8 cellular contexts compared by ENCODE assay signal in the genomic region with DNA sequence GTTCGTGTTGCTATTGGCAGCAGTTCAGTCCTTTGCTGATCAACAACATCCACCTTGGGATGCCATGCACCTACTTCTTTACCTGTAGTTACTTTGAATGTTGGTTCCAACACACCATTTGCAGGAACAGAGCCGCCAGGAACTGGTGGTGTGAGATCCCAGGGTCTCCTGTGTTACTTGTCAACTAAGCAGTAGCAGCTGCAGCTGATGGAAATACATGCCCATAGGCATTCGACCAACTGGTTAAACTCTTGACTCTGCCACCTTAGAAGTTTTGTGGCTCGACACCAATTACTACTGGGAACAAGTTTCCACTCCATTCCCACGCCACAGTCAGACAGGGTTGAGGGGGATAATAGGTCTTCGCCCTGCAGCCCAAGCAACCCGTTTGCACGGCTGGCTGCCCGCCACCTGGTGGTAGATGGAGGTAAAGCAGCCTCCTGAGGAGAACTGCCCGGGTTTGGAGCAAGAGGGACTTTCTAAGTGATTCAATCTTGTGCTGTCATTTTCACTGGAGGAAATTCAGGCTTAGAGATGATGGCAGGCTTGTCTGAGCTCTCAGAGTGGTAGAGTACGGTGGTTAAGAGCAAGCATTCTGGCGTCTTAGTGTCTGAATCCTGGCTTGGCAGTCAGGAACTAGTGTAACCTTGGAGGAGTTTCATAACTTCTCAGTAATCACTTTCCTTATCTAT.
DNase-seq lines count a peak whose midpoint lies in the region; ATAC-seq and TF ChIP-seq lines count a peak whose summit lies in the region.

No MANE protein-coding gene starts in this region.

- no peaks in the 10 kb centered on the region for H3K27me3 ChIP-seq in CD4-positive, alpha-beta memory T cell (ENCODE audit: insufficient read depth, low read length)
- H3K27me3 ChIP-seq in RWPE2 (ENCODE audit: insufficient read depth, poor library complexity, severe bottlenecking) (no peaks in the 10 kb centered on the region), foreskin keratinocyte (peaks cover 9% of the 10 kb centered on the region), osteoblast (ENCODE audit: insufficient read depth, low read length) (peaks cover 34% of the 10 kb centered on the region), testis (no peaks in the 10 kb centered on the region)

- H3K27ac Mint-ChIP-seq in CD4-positive, alpha-beta memory T cell: peak overlapping the region in 5 of 7 donors; percentile 10 to 91 (median 85)

- peak overlapping the region; percentile 43 for H3K4me2 ChIP-seq in osteoblast (ENCODE audit: insufficient read depth, low read length)

- peaks cover 27 to 48% (median 37%) of the 10 kb centered on the region in 4 donors for H3K4me1 Mint-ChIP-seq in CD4-positive, alpha-beta memory T cell

- H3K36me3 ChIP-seq in CD4-positive, alpha-beta memory T cell (ENCODE audit: insufficient read depth, low read length): no peaks in the 10 kb centered on the region
- H3K36me3 ChIP-seq in RWPE2 (ENCODE audit: low read depth) (no peaks in the 10 kb centered on the region), osteoblast (ENCODE audit: insufficient read depth, low read length) (no peaks in the 10 kb centered on the region), testis (ENCODE audit: low read depth, missing control alignments) (no peaks in the 10 kb centered on the region)

- WGBS in testis, 2 donors: 22 to 37% methylated on average over 5 to 12 of the region's 12 CpGs

- peak overlapping the region in 4 of 8 donors; percentile 1 to 47 (median 10) for H3K4me3 Mint-ChIP-seq in CD4-positive, alpha-beta memory T cell

- no peak overlapping the region for H3K27ac ChIP-seq in CD4-positive, alpha-beta memory T cell (ENCODE audit: low read depth, low read length)
- H3K27ac ChIP-seq in RWPE2 (ENCODE audit: poor library complexity, severe bottlenecking) (no peak overlapping the region), foreskin keratinocyte (no peak overlapping the region), osteoblast (ENCODE audit: low read depth, low read length) (no peak overlapping the region), testis (no peak overlapping the region)

- H3K36me3 Mint-ChIP-seq in CD4-positive, alpha-beta memory T cell: no peaks in the 10 kb centered on the region

- no peaks in the 10 kb centered on the region for H4K20me1 ChIP-seq in osteoblast (ENCODE audit: insufficient read depth, low read length)

- POLR2A ChIA-PET in CD4-positive, alpha-beta memory T cell (lab: Charles Lee; ENCODE audit: partially characterized antibody): interaction anchor here (1.0 to 3.8 kb wide), 3 partner anchors 30 to 42 kb away, joined by 4 to 50 read pairs (median 7); no protein-coding TSS in a partner anchor

- H3K4me1 ChIP-seq in CD4-positive, alpha-beta memory T cell (ENCODE audit: insufficient read depth, low read length): peaks cover 49% of the 10 kb centered on the region
- H3K4me1 ChIP-seq in RWPE2 (ENCODE audit: insufficient read depth, poor library complexity, severe bottlenecking) (no peaks in the 10 kb centered on the region), foreskin keratinocyte (no peaks in the 10 kb centered on the region), osteoblast (ENCODE audit: insufficient read depth, low read length) (peaks cover 4% of the 10 kb centered on the region), testis (peaks cover 3% of the 10 kb centered on the region)

- H3K9me3 ChIP-seq in CD4-positive, alpha-beta memory T cell (ENCODE audit: control insufficient read depth in 1 of 2, low read length in 2 of 2): no peaks in the 10 kb centered on the region
- H3K9me3 ChIP-seq in RWPE2 (ENCODE audit: severe bottlenecking) (no peaks in the 10 kb centered on the region), osteoblast (ENCODE audit: low read depth, low read length) (no peaks in the 10 kb centered on the region), testis (no peaks in the 10 kb centered on the region)

- ATAC-seq in GM19324 (IDR thresholded peaks at IDR 0.05; ENCODE audit: low FRiP score, unreplicated experiment) (peak; percentile 45), RWPE2 (ENCODE audit: low read depth) (peak; percentile 53), foreskin keratinocyte (peak; percentile 72)

- intact Hi-C loops in CD4-positive, alpha-beta memory T cell (cut with micrococcal nuclease): loop anchor here (1.0 to 10.0 kb wide), 7 partner anchors 31 to 1970 kb away; a partner anchor contains a TSS
- intact Hi-C loops in testis (cut with DNase I; ENCODE audit: low total_unique reads): no loop called here

- H2AFZ ChIP-seq in osteoblast (ENCODE audit: low read length): no peak overlapping the region

- TF ChIP-seq POLR2A in testis (IDR thresholded peaks at IDR 0.05): no peak

- CTCF ChIA-PET in CD4-positive, alpha-beta memory T cell (lab: Charles Lee; ENCODE audit: partially characterized antibody): interaction anchor here (0.7 to 6.7 kb wide), 22 partner anchors 10 to 584 kb away, joined by 3 to 555 read pairs (median 10); a partner anchor contains a TSS

- TF ChIP-seq CTCF in RWPE2 (IDR thresholded peaks at IDR 0.05; ENCODE audit: poor library complexity, severe bottlenecking) (peak; percentile 95), foreskin keratinocyte (conservative IDR thresholded peaks at IDR 0.05) (peak; percentile 90), osteoblast (IDR thresholded peaks at IDR 0.05; ENCODE audit: extremely low read depth, low read depth, low read length) (peak; percentile 98), testis (IDR thresholded peaks at IDR 0.05) (peak; percentile 82 to 95 (median 90))

- H3K9me3 Mint-ChIP-seq in CD4-positive, alpha-beta memory T cell: no peaks in the 10 kb centered on the region

- no peak overlapping the region for H3K4me3 ChIP-seq in CD4-positive, alpha-beta memory T cell (ENCODE audit: low read length in 2 of 2)
- H3K4me3 ChIP-seq in RWPE2 (ENCODE audit: severe bottlenecking): no peak overlapping the region
- H3K4me3 ChIP-seq in osteoblast (ENCODE audit: insufficient read depth, low read length): no peak overlapping the region
- no peak overlapping the region for H3K4me3 ChIP-seq in testis

- H3K79me2 ChIP-seq in osteoblast (ENCODE audit: insufficient read depth, low read length): no peaks in the 10 kb centered on the region

- no peaks in the 10 kb centered on the region for H3K27me3 Mint-ChIP-seq in CD4-positive, alpha-beta memory T cell

- DNase-seq in CD4-positive, alpha-beta memory T cell: peak; percentile 69 to 81 (median 72)
- peak; percentile 58 for DNase-seq in HS-27A (ENCODE audit: low read depth)
- no peak for DNase-seq in RWPE2 (ENCODE audit: low spot score)
- DNase-seq in activated gamma-delta T cell (lab: John Stamatoyannopoulos, UW): peak; percentile 28
- DNase-seq in foreskin keratinocyte: peak in 1 of 2 donors; percentile 61
- DNase-seq in osteoblast (ENCODE audit: insufficient read length, low spot score, missing footprints): peak; percentile 79
- peak; percentile 82 for DNase-seq in testis
